Comparison of ENCODE assay signal across 12 cellular contexts in genomic region chr20:5688431-5688972, GRCh38.
DNase-seq lines count a peak whose midpoint lies in the region; ATAC-seq and TF ChIP-seq lines count a peak whose summit lies in the region.
"Had no signal": no experiment of that assay in that cellular context is flagged by ENCODE, and none has a peak within 500 bp of the region (broad histone marks: within the 10 kb centered on the region; RNA-seq: fewer than 3 reads in every experiment).

No MANE protein-coding gene starts in this region.

- peak overlapping the region; percentile 49 to 83 (median 72) for H3K4me2 ChIP-seq in BLaER1 treated with 17β-estradiol and CSF1 and Interleukin-3, amounts not matched to agents 10 nM and 100 nM

- H3K4me1 Mint-ChIP-seq in type B pancreatic cell (ENCODE audit: unreplicated experiment) = peaks cover 3% of the 10 kb centered on the region

- H3K27ac Mint-ChIP-seq in type B pancreatic cell = no peak overlapping the region

- no peak for ATAC-seq in HG03432 (IDR thresholded peaks at IDR 0.05; ENCODE audit: unreplicated experiment)

- H3K27me3 ChIP-seq in BLaER1 treated with 17β-estradiol and CSF1 and Interleukin-3, amounts not matched to agents 10 nM and 100 nM = no peaks in the 10 kb centered on the region
- no peaks in the 10 kb centered on the region for H3K27me3 ChIP-seq in sigmoid colon
- H3K27me3 ChIP-seq: MG63 had no signal

- TF ChIP-seq POLR2A in sigmoid colon (IDR thresholded peaks at IDR 0.05) = no peak

- DNase-seq in NCI-H82 treated with DMSO at 0.1 percent for 48 hours (lab: John Stamatoyannopoulos, UW; ENCODE audit: unreplicated experiment) (peak; percentile 13), cardiac septum (ENCODE audit: low spot score) (peak; percentile 78), nucleus accumbens (lab: John Stamatoyannopoulos, UW) (peak in 32 of 56 donors; percentile 1 to 54 (median 20)), sigmoid colon (no peak), type B pancreatic cell (ENCODE audit: extremely low spot score, unreplicated experiment) (no peak), NCI-H526 treated with DMSO at 0.1 percent for 48 hours (lab: John Stamatoyannopoulos, UW) (no peak)
- DNase-seq: activated naive CD4-positive, alpha-beta T cell treated with Interleukin-2 at 50 U/mL for 16 hours; MG63; SHP77 treated with DMSO at 0.1 percent for 48 hours; stimulated activated CD4-positive, alpha-beta T cell treated with anti-CD3 and anti-CD28 coated beads, Interleukin-2, amount 100 ng/mL, for 24 hours had no signal

- H3K9ac ChIP-seq in BLaER1 treated with 17β-estradiol and CSF1 and Interleukin-3, amounts not matched to agents 10 nM and 100 nM = peak overlapping the region in 2 of 11 experiments; percentile 12 to 18; a peak in 2 of 22 replicates

- no peaks in the 10 kb centered on the region for H3K36me3 Mint-ChIP-seq in type B pancreatic cell

- H3K4me3 ChIP-seq in BLaER1 treated with 17β-estradiol and CSF1 and Interleukin-3, amounts not matched to agents 10 nM and 100 nM = no peak overlapping the region
- no peak overlapping the region for H3K4me3 ChIP-seq in sigmoid colon
- H3K4me3 ChIP-seq: MG63 had no signal

- H3K9me3 ChIP-seq in BLaER1 treated with 17β-estradiol and CSF1 and Interleukin-3, amounts not matched to agents 10 nM and 100 nM (replicated peaks in 1 of 11) = no peaks in the 10 kb centered on the region
- H3K9me3 ChIP-seq in sigmoid colon = no peaks in the 10 kb centered on the region
- H3K9me3 ChIP-seq: MG63 had no signal

- no peaks in the 10 kb centered on the region for H3K9me3 Mint-ChIP-seq in type B pancreatic cell

- H3K36me3 ChIP-seq in BLaER1 treated with 17β-estradiol and CSF1 and Interleukin-3, amounts not matched to agents 10 nM and 100 nM = no peaks in the 10 kb centered on the region
- H3K36me3 ChIP-seq in sigmoid colon = no peaks in the 10 kb centered on the region
- H3K36me3 ChIP-seq: MG63 had no signal

- intact Hi-C loops in cardiac septum (cut with DNase I) (no loop called here), sigmoid colon (cut with DNase I) (no loop called here)

- H4K20me1 ChIP-seq in BLaER1 treated with 17β-estradiol and CSF1 and Interleukin-3, amounts not matched to agents 10 nM and 100 nM = no peaks in the 10 kb centered on the region

- H3K4me3 Mint-ChIP-seq in type B pancreatic cell = no peak overlapping the region

- H3K4me1 ChIP-seq in BLaER1 treated with 17β-estradiol and CSF1 and Interleukin-3, amounts not matched to agents 10 nM and 100 nM = peaks cover 23 to 51% (median 33%) of the 10 kb centered on the region in 10 experiments
- H3K4me1 ChIP-seq in sigmoid colon = no peaks in the 10 kb centered on the region

- TF ChIP-seq EP300 in sigmoid colon (IDR thresholded peaks at IDR 0.05) = no peak

- WGBS in sigmoid colon, 2 donors = 64 to 81% methylated on average over 12 of the region's 12 CpGs

- peak overlapping the region; percentile 4 to 70 (median 50); a peak in 17 of 22 replicates for H3K27ac ChIP-seq in BLaER1 treated with 17β-estradiol and CSF1 and Interleukin-3, amounts not matched to agents 10 nM and 100 nM
- H3K27ac ChIP-seq in sigmoid colon = peak overlapping the region in 1 of 4 donors; percentile 55

- TF ChIP-seq CTCF in sigmoid colon (IDR thresholded peaks at IDR 0.05) (no peak), type B pancreatic cell (conservative IDR thresholded peaks at IDR 0.05) (no peak)

- no peaks in the 10 kb centered on the region for H3K27me3 Mint-ChIP-seq in type B pancreatic cell

Comparison
In these comparisons a context has a peak if more than half of its experiments do, and no peak if none do; other contexts are left out.
1. DNase-seq: peak in NCI-H82 treated with DMSO at 0.1 percent for 48 hours (single experiment), cardiac septum (single experiment) and nucleus accumbens (32 of 56); none in sigmoid colon (single experiment), type B pancreatic cell (single experiment) and NCI-H526 treated with DMSO at 0.1 percent for 48 hours (single experiment).